ENCODE assay signal across 8 cellular contexts in the genomic region with DNA sequence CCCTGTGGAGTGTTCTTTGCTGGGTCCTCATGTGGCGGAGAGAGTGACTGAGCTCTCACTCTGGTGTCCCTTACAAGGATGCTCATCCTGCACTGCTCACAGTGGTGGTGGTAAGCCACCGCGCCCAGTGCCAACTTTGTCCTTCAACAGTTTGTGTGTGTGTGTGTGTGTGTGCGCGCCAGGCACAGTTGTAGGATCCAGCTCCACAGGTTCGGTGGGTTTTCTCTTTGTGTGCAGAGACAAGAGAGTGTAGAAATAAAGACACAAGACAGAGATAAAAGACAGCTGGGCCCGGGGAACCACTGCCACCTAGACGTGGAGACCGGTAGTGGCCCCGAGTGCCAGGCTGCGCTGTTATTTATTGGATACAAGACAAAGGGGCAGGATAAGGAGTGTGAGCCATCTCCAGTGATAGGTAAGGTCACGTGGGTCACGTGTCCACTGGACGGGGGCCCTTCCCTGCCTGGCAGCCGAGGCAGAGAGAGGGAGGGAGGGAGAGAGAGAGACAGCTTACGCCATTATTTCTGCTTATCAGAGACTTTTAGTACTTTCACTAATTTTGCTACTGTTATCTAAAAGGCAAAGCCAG. TPM values are rescaled to one million over a fixed set of nuclear protein-coding genes. Genes with fewer than 3 reads are reported as not detected.
DNase-seq lines count a peak whose midpoint lies in the region; TF ChIP-seq lines count a peak whose summit lies in the region.
"Not testable (repeated sequence)": the region's sequence is repeated elsewhere in the genome, so short reads cannot be mapped to it uniquely, and the experiment has no call there.

No MANE protein-coding gene starts in this region.

- H3K27ac ChIP-seq in mammary epithelial cell (ENCODE audit: insufficient read depth, low read depth, low read length), result peak overlapping the region; percentile 44
- H3K27ac ChIP-seq in hepatocyte, result peak overlapping the region; percentile 88

- not testable (repeated sequence) for H3K4me3 ChIP-seq in LNCaP clone FGC (ENCODE audit: low read depth, low read length); mammary epithelial cell (replicated peaks in 1 of 3; ENCODE audit: insufficient read depth in 1 of 3, low read depth in 2 of 3, low read length in 3 of 3); hepatocyte

- not testable (repeated sequence) for H3K36me3 ChIP-seq in mammary epithelial cell (ENCODE audit: insufficient read depth, low read length); hepatocyte (replicated peaks; ENCODE audit: insufficient read depth, low read depth)

- peak overlapping the region; percentile 77 for H3K4me3 Mint-ChIP-seq in stimulated activated naive CD8-positive, alpha-beta T cell treated with anti-CD3 and anti-CD28 coated beads, Interleukin-15, Interleukin-2, amounts not matched to agents 100 ng/mL and 50 ng/mL, for 24 hours

- intact Hi-C loops in mammary epithelial cell (cut with micrococcal nuclease), result loop anchor here (1.0 to 10.0 kb wide), 5 partner anchors 64 to 200 kb away; partner anchors contain the start of genes AURKAIP1, CCNL2 and DVL1

- not testable (repeated sequence) for BruUV-seq in mammary epithelial cell (replicated peaks; lab: Mats Ljungman, UMichigan)

- H3K9ac ChIP-seq in mammary epithelial cell (ENCODE audit: insufficient read depth, low read length), result not testable (repeated sequence)

- peak overlapping the region; percentile 16 for H3K4me2 ChIP-seq in mammary epithelial cell (ENCODE audit: insufficient read depth, low read depth, low read length)
- H3K4me2 ChIP-seq in hepatocyte, result peak overlapping the region; percentile 74

- H3K27me3 ChIP-seq in mammary epithelial cell (ENCODE audit: insufficient read depth, low read length); hepatocyte: not testable (repeated sequence)

- in situ Hi-C loops in mammary epithelial cell (cut with MboI; ENCODE audit: low sequenced_read_pairs in 2 of 2), result not testable (repeated sequence)

- not testable (repeated sequence) for H3K27me3 Mint-ChIP-seq in stimulated activated naive CD8-positive, alpha-beta T cell treated with anti-CD3 and anti-CD28 coated beads, Interleukin-15, Interleukin-2, amounts not matched to agents 100 ng/mL and 50 ng/mL, for 24 hours

- not testable (repeated sequence) for H3K36me3 Mint-ChIP-seq in stimulated activated naive CD8-positive, alpha-beta T cell treated with anti-CD3 and anti-CD28 coated beads, Interleukin-15, Interleukin-2, amounts not matched to agents 100 ng/mL and 50 ng/mL, for 24 hours (ENCODE audit: low read depth)

- H3K4me1 Mint-ChIP-seq in stimulated activated naive CD8-positive, alpha-beta T cell treated with anti-CD3 and anti-CD28 coated beads, Interleukin-15, Interleukin-2, amounts not matched to agents 100 ng/mL and 50 ng/mL, for 24 hours (ENCODE audit: low read depth), result peaks cover 14% of the 10 kb centered on the region

- TF ChIP-seq CTCF in LNCaP clone FGC (IDR thresholded peaks at IDR 0.05; ENCODE audit: control insufficient read depth, extremely low read depth, insufficient read depth) (peak; percentile 76), mammary epithelial cell (conservative IDR thresholded peaks at IDR 0.05 in 1 of 2, IDR thresholded peaks at IDR 0.05 in 1 of 2; ENCODE audit: extremely low read depth in 1 of 2, insufficient read depth in 1 of 2, low read depth in 1 of 2, low read length in 2 of 2) (peak; percentile 43 to 67), hepatocyte (IDR thresholded peaks at IDR 0.05; ENCODE audit: poor library complexity) (peak; percentile 72)

- not testable (repeated sequence) for H3K9me3 ChIP-seq in mammary epithelial cell (replicated peaks; ENCODE audit: insufficient read depth, low read length); hepatocyte (ENCODE audit: low read depth)

- dilution Hi-C loops in mammary epithelial cell (cut with HindIII; ENCODE audit: low sequenced_read_pairs), result not testable (repeated sequence)

- H3K9me2 ChIP-seq in hepatocyte (replicated peaks; ENCODE audit: insufficient read depth), result not testable (repeated sequence)

- CTCF ChIA-PET in mammary epithelial cell (lab: Charles Lee; ENCODE audit: low non-redundant PET), result interaction anchor here (0.6 to 1.7 kb wide), 2 partner anchors 63 to 186 kb away, joined by 3 to 10 read pairs; no protein-coding TSS in a partner anchor

- not testable (repeated sequence) for H3K4me1 ChIP-seq in mammary epithelial cell (ENCODE audit: insufficient read depth, low read length); hepatocyte (ENCODE audit: insufficient read depth)

- H3K79me2 ChIP-seq in mammary epithelial cell (ENCODE audit: insufficient read depth, low read length); hepatocyte: not testable (repeated sequence)

- peak overlapping the region; percentile 97 for H3K27ac Mint-ChIP-seq in stimulated activated naive CD8-positive, alpha-beta T cell treated with anti-CD3 and anti-CD28 coated beads, Interleukin-15, Interleukin-2, amounts not matched to agents 100 ng/mL and 50 ng/mL, for 24 hours

- not testable (repeated sequence) for H4K20me1 ChIP-seq in mammary epithelial cell (ENCODE audit: insufficient read depth, low read length); hepatocyte (ENCODE audit: insufficient read depth, poor library complexity, severe bottlenecking)

- H3K9me3 Mint-ChIP-seq in stimulated activated naive CD8-positive, alpha-beta T cell treated with anti-CD3 and anti-CD28 coated beads, Interleukin-15, Interleukin-2, amounts not matched to agents 100 ng/mL and 50 ng/mL, for 24 hours, result not testable (repeated sequence)

- H2AFZ ChIP-seq in mammary epithelial cell (ENCODE audit: low read depth, low read length) (peak overlapping the region; percentile 68), hepatocyte (peak overlapping the region; percentile 24)

- WGBS in mammary epithelial cell (ENCODE audit: low coverage, missing lambda C conversion rate), result 4% methylated on average over 15 of the region's 16 CpGs
- WGBS in hepatocyte (ENCODE audit: low lambda C conversion rate, missing lambda C conversion rate), result 21% methylated on average over 16 of the region's 16 CpGs

- DNase-seq in DMS79 treated with DMSO at 0.1 percent for 48 hours (lab: John Stamatoyannopoulos, UW) (peak; percentile 92), LNCaP clone FGC (ENCODE audit: low read depth) (peak; percentile 98), NOMO-1 treated with dmso at 0.1 percent for 144 hours (lab: John Stamatoyannopoulos, UW; ENCODE audit: unreplicated experiment) (peak; percentile 33), mammary epithelial cell (peak; percentile 79), hepatocyte (ENCODE audit: low spot score) (peak; percentile 86), pons (ENCODE audit: low spot score) (peak; percentile 42)
- peak; percentile 73 for DNase-seq in activated CD4-positive, alpha-beta T cell treated with anti-CD3 and anti-CD28 coated beads, Interleukin-2, amount 50 U/mL, for 1 hour

RNA-seq across cellular contexts. Expression of gene ATAD3A, which starts 7.1 kb away (rescaled TPM):
- total RNA-seq in mammary epithelial cell (10 to 100 TPM; 20.7 to 70.2 TPM), hepatocyte (15.5 and 16.7 TPM in 2 replicates)
- polyA plus RNA-seq in mammary epithelial cell (37.0 TPM), hepatocyte (46.7 and 49.4 TPM in 2 replicates)
- polyA minus RNA-seq in mammary epithelial cell, result 7.8 TPM

RNA-seq across cellular contexts. Expression of gene ATAD3B, which starts 33.3 kb away (rescaled TPM):
- total RNA-seq in mammary epithelial cell (10 to 100 TPM; 13.3 to 61.9 TPM), hepatocyte (11.4 and 13.4 TPM in 2 replicates)
- polyA plus RNA-seq in mammary epithelial cell (22.9 TPM), hepatocyte (33.2 and 40.5 TPM in 2 replicates)
- 16.9 TPM for polyA minus RNA-seq in mammary epithelial cell

RNA-seq across cellular contexts. Expression of gene TMEM240, which starts 35.6 kb away (rescaled TPM):
- 1 to 10 TPM in 1 of 2 donors, under 1 TPM in 1; 0.67 to 1.1 TPM for total RNA-seq in mammary epithelial cell
- 0.36 TPM for polyA plus RNA-seq in mammary epithelial cell
- polyA minus RNA-seq in mammary epithelial cell, result not detected
- total RNA-seq in hepatocyte, result 4.3 and 6.2 TPM in 2 replicates
- polyA plus RNA-seq in hepatocyte, result 2.1 and 2.6 TPM in 2 replicates

RNA-seq across cellular contexts. Expression of gene ATAD3C, which starts 55.4 kb away (rescaled TPM):
- total RNA-seq in mammary epithelial cell (1 to 10 TPM; 1.8 to 4.6 TPM), hepatocyte (0.10 TPM in 1 of 2 replicates, not detected in the other)
- polyA plus RNA-seq in mammary epithelial cell (2.6 TPM), hepatocyte (0.99 and 1.2 TPM in 2 replicates)
- polyA minus RNA-seq in mammary epithelial cell, result 0.26 TPM

Comparison
In these comparisons a context has a peak if more than half of its experiments do, and no peak if none do; other contexts are left out.
1. DNase-seq: peak in every context shown above with its lines; median percentile 98 in LNCaP clone FGC; 92 in DMS79 treated with DMSO at 0.1 percent for 48 hours; 86 in hepatocyte; 79 in mammary epithelial cell; 73 in activated CD4-positive, alpha-beta T cell treated with anti-CD3 and anti-CD28 coated beads, Interleukin-2, amount 50 U/mL, for 1 hour; 42 in pons; 33 in NOMO-1 treated with dmso at 0.1 percent for 144 hours.